8 cellular contexts compared by ENCODE assay signal in genomic region chr11:65422633-65423515, GRCh38.
A peak's percentile ranks its signal among the peaks of the same experiment; 100 is the strongest.
DNase-seq lines count a peak whose midpoint lies in the region; TF ChIP-seq lines count a peak whose summit lies in the region.

TSS of gene NEAT1 (plus strand) at chr11:65422798.

- peak; percentile 77 to 78 for DNase-seq in AML-193 (lab: John Stamatoyannopoulos, UW)
- peak; percentile 69 for DNase-seq in HEK293T (ENCODE audit: extremely low spot score)
- DNase-seq in NOMO-1 (lab: John Stamatoyannopoulos, UW; ENCODE audit: unreplicated experiment in 2 of 2) = peak; percentile 76 to 91
- DNase-seq in activated CD8-positive, alpha-beta memory T cell treated with anti-CD3 and anti-CD28 coated beads for 24 hours = peak; percentile 99
- DNase-seq in effector CD4-positive, alpha-beta T cell = peak; percentile 79
- peak; percentile 98 for DNase-seq in medulla oblongata (ENCODE audit: extremely low spot score)
- DNase-seq in stimulated activated CD4-positive, alpha-beta T cell treated with anti-CD3 and anti-CD28 coated beads, TNF-alpha, amount 100 ng/mL, for 48 hours (ENCODE audit: low read depth in 3 of 3) = peak; percentile 89 to 95 (median 94)
- no peak for DNase-seq in NCI-H524 (lab: John Stamatoyannopoulos, UW)

- POLR2A ChIA-PET in HEK293T (lab: Yijun Ruan, JAX) = interaction anchor here (0.6 to 16.9 kb wide), 34 partner anchors 8 to 298 kb away, joined by 3 to 1436 read pairs (median 10); partner anchors contain the start of genes DPF2, FRMD8, MALAT1 and PCNX3

- CTCF ChIA-PET in HEK293T (lab: Yijun Ruan, JAX) = interaction anchor here (0.8 to 1.9 kb wide), 2 partner anchors 49 to 189 kb away, joined by 3 to 5 read pairs; no protein-coding TSS in a partner anchor

TF ChIP-seq in HEK293T, 16 proteins besides CTCF, POLR2A, EP300 and RAD21:
- TF ChIP-seq TARDBP (IDR thresholded peaks at IDR 0.05) (no peak), SUZ12 (IDR thresholded peaks at IDR 0.05) (no peak), FOXM1 (IDR thresholded peaks at IDR 0.05; ENCODE audit: borderline replicate concordance) (no peak), PKNOX1 (IDR thresholded peaks at IDR 0.05) (0 out of 2 replicates have a peak, but pooled peaks have one; percentile 37), NFRKB (IDR thresholded peaks at IDR 0.05) (peak; percentile 60), ARNT (IDR thresholded peaks at IDR 0.05) (0 out of 2 replicates have a peak, but pooled peaks have one; percentile 20), CTBP1 (IDR thresholded peaks at IDR 0.05; ENCODE audit: borderline replicate concordance) (peak; percentile 64; the same call in 1 of the 2 replicates), L3MBTL2 (conservative IDR thresholded peaks at IDR 0.05) (peak; percentile 60), ELF4 (IDR thresholded peaks at IDR 0.05) (peak; percentile 95), BHLHE40 (IDR thresholded peaks at IDR 0.05; ENCODE audit: borderline replicate concordance) (peak; percentile 68; the same call in 1 of the 2 replicates)
TF ChIP-seq in HEK293T: peak in this region for 7.

Comparison
In these comparisons a context has a peak if more than half of its experiments do, and no peak if none do; other contexts are left out.
1. DNase-seq: peak in AML-193 (2 of 2), HEK293T (single experiment), NOMO-1 (2 of 2), activated CD8-positive, alpha-beta memory T cell treated with anti-CD3 and anti-CD28 coated beads for 24 hours (single experiment), effector CD4-positive, alpha-beta T cell (single experiment), medulla oblongata (single experiment) and stimulated activated CD4-positive, alpha-beta T cell treated with anti-CD3 and anti-CD28 coated beads, TNF-alpha, amount 100 ng/mL, for 48 hours (3 of 3); none in NCI-H524 (0 of 2).